22 cellular contexts compared by ENCODE assay signal in genomic region chr9:75754090-75754489, GRCh38.
"Had no signal": no experiment of that assay in that cellular context is flagged by ENCODE, and none has a peak within 500 bp of the region (broad histone marks: within the 10 kb centered on the region; RNA-seq: fewer than 3 reads in every experiment).

No MANE protein-coding gene starts in this region.

- H3K4me2 ChIP-seq: KMS-11 had no signal

- H3K9me3 ChIP-seq: breast epithelium had no signal

- ATAC-seq: activated CD4-positive, CD25-positive, alpha-beta regulatory T cell treated with anti-CD3 and anti-CD28 coated beads, Interleukin-2, amount 50 U/mL, for 24 hours; activated CD8-positive, alpha-beta T cell treated with anti-CD3 and anti-CD28 coated beads for 36 hours; HepG2; Panc1 had no signal

- H3K9ac ChIP-seq: KMS-11 had no signal

- H3K36me3 ChIP-seq: breast epithelium had no signal

- H3K27ac ChIP-seq: breast epithelium, KMS-11 had no signal

- DNase-seq: activated CD4-positive, alpha-beta T cell treated with anti-CD3 and anti-CD28 coated beads for 4 hours; activated CD8-positive, alpha-beta memory T cell treated with anti-CD3 and anti-CD28 coated beads, Interleukin-2, amount 50 U/mL, for 48 hours; activated CD8-positive, alpha-beta T cell treated with anti-CD3 and anti-CD28 coated beads for 36 hours; activated effector memory CD4-positive, alpha-beta T cell treated with Interleukin-2 at 50 U/mL for 16 hours; activated naive CD4-positive, alpha-beta T cell; activated T-cell treated with anti-CD3 and anti-CD28 coated beads, Interleukin-2, amount 50 U/mL, for 1 hour; aorta; central memory CD4-positive, alpha-beta T cell; NCI-H1092 treated with DMSO at 0.1 percent for 48 hours; NCI-H146; NCI-H187 treated with DMSO at 0.1 percent for 48 hours; NCI-H2081 treated with DMSO at 0.1 percent for 48 hours; NCI-H446; NCI-H524; OCI-M1; RPMI8226; SHP77 had no signal

- H3K4me3 ChIP-seq: breast epithelium had no signal

- H3K27me3 ChIP-seq: breast epithelium had no signal

- H3K4me1 ChIP-seq: breast epithelium had no signal
